Comparison of ENCODE assay signal across 8 cellular contexts in the genomic region with DNA sequence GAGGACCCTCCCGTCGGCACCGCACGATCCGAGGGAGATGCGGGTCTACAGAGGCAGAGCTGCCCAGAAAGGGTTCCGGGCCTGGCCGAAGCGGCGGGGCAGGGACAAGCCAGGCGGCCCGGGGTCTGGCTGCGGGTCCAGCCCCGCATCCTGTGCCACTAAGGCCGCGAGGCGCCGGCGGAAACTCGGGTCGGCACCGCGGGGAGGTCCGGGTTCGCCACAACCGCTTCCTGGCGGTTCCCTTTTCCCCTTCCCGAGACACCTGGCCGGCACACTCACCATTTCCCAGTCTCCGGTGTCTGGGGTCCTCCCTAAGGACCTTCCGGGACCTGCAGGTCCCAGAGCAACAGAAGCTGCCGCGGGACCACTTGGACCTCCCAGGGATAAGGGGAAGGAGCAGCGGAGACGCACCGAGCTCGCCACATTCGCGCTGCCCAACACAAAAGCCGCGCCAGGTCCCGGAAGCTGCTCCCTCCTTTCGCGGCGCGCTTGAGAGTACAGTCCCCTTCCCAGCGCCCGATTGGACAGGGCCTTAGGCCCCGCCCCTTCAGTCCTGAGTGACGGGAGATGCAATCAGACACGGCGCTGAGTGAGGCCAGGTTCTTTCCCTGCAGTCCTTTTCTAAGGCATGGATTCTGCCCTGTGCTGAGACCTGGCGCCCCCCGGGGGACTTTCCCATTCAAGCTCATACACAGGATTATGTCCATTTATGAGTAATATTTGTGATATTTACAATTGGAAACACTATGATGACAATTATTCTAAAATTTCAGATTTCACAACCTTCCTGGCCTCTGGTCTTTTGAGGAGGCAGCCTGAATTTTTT. TPM values are rescaled to one million over a fixed set of nuclear protein-coding genes. Genes with fewer than 3 reads are reported as not detected.
DNase-seq lines count a peak whose midpoint lies in the region; ATAC-seq and TF ChIP-seq lines count a peak whose summit lies in the region.

A gene (minus strand): TSS at position 497 of the 826 bp plus-strand sequence. CDS start 215 bp downstream, at position 282.

- H3K4me3 Mint-ChIP-seq in natural killer cell treated with Interleukin-12 subunit alpha and Interleukin-12 subunit beta and Interleukin-15 and Interleukin-18, amount 100 ng/mL, for 72 hours = peak within 1 kb of the TSS; percentile 90

- H3K27me3 ChIP-seq in Peyer's patch = no peaks in the 10 kb centered on the region

- H3K36me3 ChIP-seq in Peyer's patch = no peaks in the 10 kb centered on the region

- peaks cover 25 to 32% of the 10 kb centered on the region in 2 donors for H3K4me1 Mint-ChIP-seq in natural killer cell treated with Interleukin-12 subunit alpha and Interleukin-12 subunit beta and Interleukin-15 and Interleukin-18, amount 100 ng/mL, for 72 hours (ENCODE audit: low read depth in 2 of 2)

- peaks cover 0 to 8% of the 10 kb centered on the region in 2 donors for H3K27me3 Mint-ChIP-seq in natural killer cell treated with Interleukin-12 subunit alpha and Interleukin-12 subunit beta and Interleukin-15 and Interleukin-18, amount 100 ng/mL, for 72 hours

- TF ChIP-seq CTCF in Peyer's patch (IDR thresholded peaks at IDR 0.05) = no peak

- peak within 1 kb of the TSS; percentile 69 to 87 (median 81) for H3K4me3 ChIP-seq in Peyer's patch

- H3K9me3 Mint-ChIP-seq in natural killer cell treated with Interleukin-12 subunit alpha and Interleukin-12 subunit beta and Interleukin-15 and Interleukin-18, amount 100 ng/mL, for 72 hours = no peaks in the 10 kb centered on the region

- peak; percentile 100 for ATAC-seq in GM21737 (IDR thresholded peaks at IDR 0.05; ENCODE audit: unreplicated experiment)
- ATAC-seq in natural killer cell treated with Interleukin-12 subunit alpha and Interleukin-12 subunit beta and Interleukin-15 and Interleukin-18, amount 100 ng/mL, for 72 hours = peak; percentile 100

- no peaks in the 10 kb centered on the region for H3K9me3 ChIP-seq in Peyer's patch

- peak within 1 kb of the TSS; percentile 45 to 79 (median 67) for H3K27ac ChIP-seq in Peyer's patch

- peak; percentile 92 for DNase-seq in DMS79 treated with DMSO at 0.1 percent for 48 hours (lab: John Stamatoyannopoulos, UW)
- peak; percentile 89 for DNase-seq in KG1 (lab: John Stamatoyannopoulos, UW)
- peak; percentile 96 to 98 (median 97) for DNase-seq in Peyer's patch
- peak; percentile 61 for DNase-seq in activated T-helper 1 cell treated with Interleukin-2 at 50 U/mL for 16 hours (ENCODE audit: low read depth)
- peak; percentile 88 for DNase-seq in fibroblast of peridontal ligament (ENCODE audit: extremely low read depth)
- DNase-seq in natural killer cell treated with Interleukin-12 subunit alpha and Interleukin-12 subunit beta and Interleukin-15 and Interleukin-18, amount 100 ng/mL, for 72 hours (ENCODE audit: low spot score) = peak; percentile 93
- peak; percentile 85 for DNase-seq in stimulated activated naive CD4-positive, alpha-beta T cell treated with Interleukin-2 at 50 U/mL for 16 hours (lab: John Stamatoyannopoulos, UW)

- H3K27ac Mint-ChIP-seq in natural killer cell treated with Interleukin-12 subunit alpha and Interleukin-12 subunit beta and Interleukin-15 and Interleukin-18, amount 100 ng/mL, for 72 hours = peak within 1 kb of the TSS; percentile 78 to 83

- TF ChIP-seq POLR2A in Peyer's patch (IDR thresholded peaks at IDR 0.05) = peak in 1 of 2 donors; percentile 53

- H3K4me1 ChIP-seq in Peyer's patch = peaks cover 0 to 6% (median 3%) of the 10 kb centered on the region in 4 donors

- H3K36me3 Mint-ChIP-seq in natural killer cell treated with Interleukin-12 subunit alpha and Interleukin-12 subunit beta and Interleukin-15 and Interleukin-18, amount 100 ng/mL, for 72 hours = no peaks in the 10 kb centered on the region

RNA-seq across cellular contexts. Expression of the gene that starts here (rescaled TPM):
- 1 to 10 TPM; 1.8 to 5.8 (median 2.0) TPM for total RNA-seq in Peyer's patch
- total RNA-seq in natural killer cell treated with Interleukin-12 subunit alpha and Interleukin-12 subunit beta and Interleukin-15 and Interleukin-18, amount 100 ng/mL, for 72 hours = 1 to 10 TPM; 3.0 to 3.2 TPM

Comparison
In these comparisons a context has a peak if more than half of its experiments do, and no peak if none do; other contexts are left out.
1. Peak in every context shown above with its lines: DNase-seq, ATAC-seq, H3K4me3 ChIP-seq and H3K27ac ChIP-seq.